9 cellular contexts compared by ENCODE assay signal in genomic region chr15:96540283-96540682, GRCh38.
"Had no signal": no experiment of that assay in that cellular context is flagged by ENCODE, and none has a peak within 500 bp of the region (broad histone marks: within the 10 kb centered on the region; RNA-seq: fewer than 3 reads in every experiment).

No MANE protein-coding gene starts in this region.

- H3K9ac ChIP-seq: GM23248 had no signal

- H3K4me2 ChIP-seq: GM23338 had no signal

- DNase-seq: GM23248, GOT3, H7, H9, HCEC 1CT, HFFc6 had no signal

- ATAC-seq: GM23338, HCT116 had no signal

- H3K9me3 ChIP-seq: HAP-1 had no signal

- H2AFZ ChIP-seq: GM23248, GM23338 had no signal

- H3K4me3 ChIP-seq: GM23248, GM23338, HAP-1 had no signal

- H3K27ac ChIP-seq: GM23248 had no signal

- H3K36me3 ChIP-seq: HAP-1 had no signal
